ENCODE assay signal across 15 cellular contexts in genomic region chr12:113252494-113252893, GRCh38. TPM values are rescaled to one million over a fixed set of nuclear protein-coding genes. Genes with fewer than 3 reads are reported as not detected.
DNase-seq lines count a peak whose midpoint lies in the region; ATAC-seq and TF ChIP-seq lines count a peak whose summit lies in the region.
"Had no signal": no experiment of that assay in that cellular context is flagged by ENCODE, and none has a peak within 500 bp of the region (broad histone marks: within the 10 kb centered on the region; RNA-seq: fewer than 3 reads in every experiment).

No MANE protein-coding gene starts in this region.

- peak overlapping the region; percentile 12 for H2BK5ac ChIP-seq in mesenchymal stem cell (ENCODE audit: low read depth, low read length, poor library complexity, severe bottlenecking)

- 94% methylated on average over 10 of the region's 10 CpGs for WGBS in mesenchymal stem cell

- no peaks in the 10 kb centered on the region for H3K9me3 Mint-ChIP-seq in type B pancreatic cell

- H3K4me3 Mint-ChIP-seq in type B pancreatic cell: no peak overlapping the region

- H2AFZ ChIP-seq in mesenchymal stem cell (ENCODE audit: low read depth, low read length): no peak overlapping the region

- H3K4ac ChIP-seq in mesenchymal stem cell (ENCODE audit: low read depth in 1 of 2, low read length in 2 of 2): no peak overlapping the region

- no peak overlapping the region for H4K8ac ChIP-seq in mesenchymal stem cell (ENCODE audit: low read length)

- H3K36me3 ChIP-seq in mesenchymal stem cell (ENCODE audit: control insufficient read depth in 1 of 2, insufficient read depth in 2 of 2, low read depth in 1 of 2, low read length in 2 of 2): peaks cover 36 to 40% of the 10 kb centered on the region in 2 experiments

- DNase-seq in NCI-H2171 treated with DMSO at 0.1 percent for 48 hours (lab: John Stamatoyannopoulos, UW) (peak; percentile 29), NCI-H2171 (lab: John Stamatoyannopoulos, UW) (no peak), mesenchymal stem cell (no peak), type B pancreatic cell (ENCODE audit: extremely low spot score, unreplicated experiment) (no peak), omental fat pad (ENCODE audit: low spot score) (no peak), NCI-H446 (lab: John Stamatoyannopoulos, UW) (no peak)
- DNase-seq: DMS 273 treated with DMSO at 0.1 percent for 48 hours, GOT3, NCI-H2029 had no signal

- H3K4me2 ChIP-seq in mesenchymal stem cell (ENCODE audit: low read length, poor library complexity, severe bottlenecking): no peak overlapping the region

- ATAC-seq in omental fat pad (ENCODE audit: low FRiP score) (no peak), HG02678 (IDR thresholded peaks at IDR 0.05; ENCODE audit: unreplicated experiment) (no peak)
- ATAC-seq: K562, SK-N-SH treated with all-trans-retinoic acid at 6 μM for 48 hours had no signal

- H3K27ac ChIP-seq in cingulate gyrus (ENCODE audit: low read depth, low read length) (peak overlapping the region; percentile 43), mesenchymal stem cell (ENCODE audit: low read length, poor library complexity, severe bottlenecking) (no peak overlapping the region)
- H3K27ac ChIP-seq: 22Rv1, HL-60 had no signal

- peaks cover 11% of the 10 kb centered on the region for H3K9me3 ChIP-seq in mesenchymal stem cell (ENCODE audit: control insufficient read depth, low read length)

- no peak overlapping the region for H3K23ac ChIP-seq in mesenchymal stem cell (ENCODE audit: low read length in 2 of 2)

- H2BK15ac ChIP-seq in mesenchymal stem cell (ENCODE audit: low read depth, poor library complexity, severe bottlenecking): no peak overlapping the region

- peaks cover 2% of the 10 kb centered on the region for H3K4me1 ChIP-seq in mesenchymal stem cell (ENCODE audit: control insufficient read depth, insufficient read depth, low read depth, low read length)

- H3K79me1 ChIP-seq in mesenchymal stem cell (replicated peaks; ENCODE audit: low read length, poor library complexity, severe bottlenecking): peaks cover 18% of the 10 kb centered on the region

- peak overlapping the region; percentile 18 for H2AK5ac ChIP-seq in mesenchymal stem cell (ENCODE audit: low read length, severe bottlenecking)

- no peaks in the 10 kb centered on the region for H3K27me3 ChIP-seq in mesenchymal stem cell (ENCODE audit: control insufficient read depth in 1 of 2, insufficient read depth in 1 of 2, low read length in 2 of 2)

- H3K18ac ChIP-seq in mesenchymal stem cell (ENCODE audit: low read depth in 1 of 2, low read length in 2 of 2): no peak overlapping the region

- no peak overlapping the region for H4K91ac ChIP-seq in mesenchymal stem cell (ENCODE audit: low read length)

- TF ChIP-seq CTCF in type B pancreatic cell (conservative IDR thresholded peaks at IDR 0.05): no peak
- TF ChIP-seq CTCF in omental fat pad (IDR thresholded peaks at IDR 0.05): no peak

- H3K4me3 ChIP-seq in mesenchymal stem cell (ENCODE audit: insufficient read depth in 1 of 2, low read depth in 1 of 2, low read length in 2 of 2): no peak overlapping the region
- H3K4me3 ChIP-seq: K562 had no signal

- H3K27me3 Mint-ChIP-seq in type B pancreatic cell: no peaks in the 10 kb centered on the region

- H3K4me1 Mint-ChIP-seq in type B pancreatic cell (ENCODE audit: unreplicated experiment): peaks cover 7% of the 10 kb centered on the region

- no peak overlapping the region for H3K9ac ChIP-seq in mesenchymal stem cell (ENCODE audit: low read length)

- H3K36me3 Mint-ChIP-seq in type B pancreatic cell: peaks cover 8% of the 10 kb centered on the region

- H2BK120ac ChIP-seq in mesenchymal stem cell (ENCODE audit: low read depth, low read length): no peak overlapping the region

- H3K14ac ChIP-seq in mesenchymal stem cell (ENCODE audit: low read length in 2 of 2): no peak overlapping the region

- no peak overlapping the region for H2BK12ac ChIP-seq in mesenchymal stem cell (ENCODE audit: low read length in 2 of 2)

- H3K27ac Mint-ChIP-seq in type B pancreatic cell: peak overlapping the region; percentile 66

RNA-seq across cellular contexts. Expression of gene TPCN1, which starts 31.2 kb away (rescaled TPM):
- polyA plus RNA-seq in mesenchymal stem cell (2013, experiment 1 of 2): 57.5 TPM
- 58.5 TPM for polyA plus RNA-seq in mesenchymal stem cell (2013, experiment 2 of 2)
- total RNA-seq in type B pancreatic cell (ENCODE audit: low replicate concordance) (55.6 and 103 TPM in 2 replicates), omental fat pad (10 to 100 TPM; 29.4 to 52.0 (median 33.5) TPM)
